11 cellular contexts compared by ENCODE assay signal in genomic region chr2:130819915-130820861, GRCh38. TPM values are rescaled to one million over a fixed set of nuclear protein-coding genes. Genes with fewer than 3 reads are reported as not detected.
DNase-seq lines count a peak whose midpoint lies in the region; ATAC-seq and TF ChIP-seq lines count a peak whose summit lies in the region.
"Had no signal": no experiment of that assay in that cellular context is flagged by ENCODE, and none has a peak within 500 bp of the region (broad histone marks: within the 10 kb centered on the region; RNA-seq: fewer than 3 reads in every experiment).

No MANE protein-coding gene starts in this region.

- no peak overlapping the region for H3K9ac ChIP-seq in Karpas-422 (ENCODE audit: low read length)

- DNase-seq in ascending aorta (ENCODE audit: low spot score in 2 of 2) (peak; percentile 29 to 75), left ventricle myocardium superior (peak; percentile 56), sciatic nerve (ENCODE audit: low spot score) (no peak), NCI-H345 treated with DMSO at 0.1 percent for 48 hours (lab: John Stamatoyannopoulos, UW; ENCODE audit: unreplicated experiment) (no peak), T-cell (no peak), GOT3 (lab: John Stamatoyannopoulos, UW) (no peak), Karpas-422 (no peak)
- DNase-seq: activated B cell treated with CpG ODN at 0.5 μM for 24 hours had no signal

- CTCF ChIA-PET in T-cell (lab: Charles Lee), result no interaction called here

- H3K4me2 ChIP-seq in Karpas-422 (ENCODE audit: low read depth, low read length, poor library complexity, severe bottlenecking), result no peak overlapping the region

- no peak for TF ChIP-seq CTCF in ascending aorta (IDR thresholded peaks at IDR 0.05)

- ATAC-seq in left ventricle myocardium superior, result peak; percentile 87
- ATAC-seq in sciatic nerve, result peak; percentile 33
- ATAC-seq in T-cell (replicated peaks in 1 of 4), result no peak

- no peaks in the 10 kb centered on the region for H3K36me3 Mint-ChIP-seq in T-cell
- H3K36me3 Mint-ChIP-seq: activated naive CD4-positive, alpha-beta T cell treated with anti-CD3 and anti-CD28 coated beads, Interleukin-2, amount 50 U/mL, for 24 hours had no signal

- POLR2A ChIA-PET in T-cell (lab: Charles Lee), result no interaction called here

- no peaks in the 10 kb centered on the region for H3K9me3 ChIP-seq in ascending aorta
- no peaks in the 10 kb centered on the region for H3K9me3 ChIP-seq in Karpas-422 (ENCODE audit: low read length)
- H3K9me3 ChIP-seq: ovary had no signal

- no peaks in the 10 kb centered on the region for H3K79me2 ChIP-seq in Karpas-422 (ENCODE audit: low read length)

- H2AFZ ChIP-seq in Karpas-422 (ENCODE audit: low read length), result no peak overlapping the region

- intact Hi-C loops in ascending aorta (cut with DNase I), result loop anchor here (2.0 kb wide), 1 partner anchor 21 kb away; no protein-coding TSS in a partner anchor
- intact Hi-C loops in left ventricle myocardium superior (cut with micrococcal nuclease), result no loop called here
- intact Hi-C loops in sciatic nerve (cut with DNase I), result no loop called here

- H3K4me1 Mint-ChIP-seq in T-cell, result peaks cover 6 to 15% (median 14%) of the 10 kb centered on the region in 3 donors

- H3K4me3 ChIP-seq in ascending aorta, result peak overlapping the region in 1 of 2 donors; percentile 60
- H3K4me3 ChIP-seq in Karpas-422 (ENCODE audit: low read length), result no peak overlapping the region
- H3K4me3 ChIP-seq: ovary had no signal

- H3K27ac ChIP-seq in ascending aorta, result peak overlapping the region; percentile 92 to 96
- H3K27ac ChIP-seq in Karpas-422 (ENCODE audit: low read length), result no peak overlapping the region
- H3K27ac ChIP-seq: ovary had no signal

- H3K27me3 Mint-ChIP-seq in T-cell, result peaks cover 2 to 7% of the 10 kb centered on the region in 2 donors
- H3K27me3 Mint-ChIP-seq: activated naive CD4-positive, alpha-beta T cell treated with anti-CD3 and anti-CD28 coated beads, Interleukin-2, amount 50 U/mL, for 24 hours had no signal

- no peak for TF ChIP-seq EP300 in Ishikawa (IDR thresholded peaks at IDR 0.05; ENCODE audit: borderline replicate concordance)

- no peaks in the 10 kb centered on the region for H3K9me2 ChIP-seq in Karpas-422 (replicated peaks; ENCODE audit: insufficient read depth, low read length)

- H4K20me1 ChIP-seq in Karpas-422 (ENCODE audit: insufficient read depth, low read depth, low read length), result no peaks in the 10 kb centered on the region

- H3K36me3 ChIP-seq in ascending aorta (no peaks in the 10 kb centered on the region), Karpas-422 (ENCODE audit: insufficient read depth, low read length) (no peaks in the 10 kb centered on the region)
- H3K36me3 ChIP-seq: ovary had no signal

- no peak overlapping the region for H3K4me3 Mint-ChIP-seq in T-cell
- H3K4me3 Mint-ChIP-seq: activated B cell treated with CpG ODN at 0.5 μM for 24 hours; activated naive CD4-positive, alpha-beta T cell treated with anti-CD3 and anti-CD28 coated beads, Interleukin-2, amount 50 U/mL, for 24 hours had no signal

- no peak overlapping the region for H3K27ac Mint-ChIP-seq in T-cell
- H3K27ac Mint-ChIP-seq: activated B cell treated with CpG ODN at 0.5 μM for 24 hours; activated naive CD4-positive, alpha-beta T cell treated with anti-CD3 and anti-CD28 coated beads, Interleukin-2, amount 50 U/mL, for 24 hours had no signal

- H3K27me3 ChIP-seq in ascending aorta, result no peaks in the 10 kb centered on the region
- H3K27me3 ChIP-seq in Karpas-422 (ENCODE audit: low read length), result no peaks in the 10 kb centered on the region
- H3K27me3 ChIP-seq: ovary had no signal

- peaks cover 10 to 11% of the 10 kb centered on the region in 2 donors for H3K4me1 ChIP-seq in ascending aorta
- H3K4me1 ChIP-seq in Karpas-422 (ENCODE audit: low read length), result no peaks in the 10 kb centered on the region

- no peaks in the 10 kb centered on the region for H3K9me3 Mint-ChIP-seq in T-cell
- H3K9me3 Mint-ChIP-seq: activated naive CD4-positive, alpha-beta T cell treated with anti-CD3 and anti-CD28 coated beads, Interleukin-2, amount 50 U/mL, for 24 hours had no signal

- TF ChIP-seq RAD21 in Ishikawa (IDR thresholded peaks at IDR 0.05; ENCODE audit: low read depth), result no peak

TF ChIP-seq in Ishikawa, 13 proteins besides CTCF, POLR2A, EP300 and RAD21:
- TF ChIP-seq TAF1 (IDR thresholded peaks at IDR 0.05; ENCODE audit: low read depth), result no peak
- no peak for TF ChIP-seq TEAD4 (IDR thresholded peaks at IDR 0.05)
- TF ChIP-seq, protein P1, sequence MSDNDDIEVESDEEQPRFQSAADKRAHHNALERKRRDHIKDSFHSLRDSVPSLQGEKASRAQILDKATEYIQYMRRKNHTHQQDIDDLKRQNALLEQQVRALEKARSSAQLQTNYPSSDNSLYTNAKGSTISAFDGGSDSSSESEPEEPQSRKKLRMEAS (IDR thresholded peaks at IDR 0.05), result 0 out of 2 replicates have a peak, but pooled peaks have one; percentile 22
- TF ChIP-seq, protein P2, sequence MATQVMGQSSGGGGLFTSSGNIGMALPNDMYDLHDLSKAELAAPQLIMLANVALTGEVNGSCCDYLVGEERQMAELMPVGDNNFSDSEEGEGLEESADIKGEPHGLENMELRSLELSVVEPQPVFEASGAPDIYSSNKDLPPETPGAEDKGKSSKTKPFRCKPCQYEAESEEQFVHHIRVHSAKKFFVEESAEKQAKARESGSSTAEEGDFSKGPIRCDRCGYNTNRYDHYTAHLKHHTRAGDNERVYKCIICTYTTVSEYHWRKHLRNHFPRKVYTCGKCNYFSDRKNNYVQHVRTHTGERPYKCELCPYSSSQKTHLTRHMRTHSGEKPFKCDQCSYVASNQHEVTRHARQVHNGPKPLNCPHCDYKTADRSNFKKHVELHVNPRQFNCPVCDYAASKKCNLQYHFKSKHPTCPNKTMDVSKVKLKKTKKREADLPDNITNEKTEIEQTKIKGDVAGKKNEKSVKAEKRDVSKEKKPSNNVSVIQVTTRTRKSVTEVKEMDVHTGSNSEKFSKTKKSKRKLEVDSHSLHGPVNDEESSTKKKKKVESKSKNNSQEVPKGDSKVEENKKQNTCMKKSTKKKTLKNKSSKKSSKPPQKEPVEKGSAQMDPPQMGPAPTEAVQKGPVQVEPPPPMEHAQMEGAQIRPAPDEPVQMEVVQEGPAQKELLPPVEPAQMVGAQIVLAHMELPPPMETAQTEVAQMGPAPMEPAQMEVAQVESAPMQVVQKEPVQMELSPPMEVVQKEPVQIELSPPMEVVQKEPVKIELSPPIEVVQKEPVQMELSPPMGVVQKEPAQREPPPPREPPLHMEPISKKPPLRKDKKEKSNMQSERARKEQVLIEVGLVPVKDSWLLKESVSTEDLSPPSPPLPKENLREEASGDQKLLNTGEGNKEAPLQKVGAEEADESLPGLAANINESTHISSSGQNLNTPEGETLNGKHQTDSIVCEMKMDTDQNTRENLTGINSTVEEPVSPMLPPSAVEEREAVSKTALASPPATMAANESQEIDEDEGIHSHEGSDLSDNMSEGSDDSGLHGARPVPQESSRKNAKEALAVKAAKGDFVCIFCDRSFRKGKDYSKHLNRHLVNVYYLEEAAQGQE (IDR thresholded peaks at IDR 0.05; ENCODE audit: low read depth), result no peak
- no peak for TF ChIP-seq FOXM1 (IDR thresholded peaks at IDR 0.05; ENCODE audit: borderline replicate concordance, low read depth)
- TF ChIP-seq TCF12 (IDR thresholded peaks at IDR 0.05; ENCODE audit: low read depth), result 0 out of 2 replicates have a peak, but pooled peaks have one; percentile 28
- no peak for TF ChIP-seq YY1 (IDR thresholded peaks at IDR 0.05; ENCODE audit: low read depth)
- no peak for TF ChIP-seq CREB1 (IDR thresholded peaks at IDR 0.05; ENCODE audit: low read depth)
- TF ChIP-seq CEBPB (IDR thresholded peaks at IDR 0.05), result no peak
- TF ChIP-seq NFIC (IDR thresholded peaks at IDR 0.05), result peak; percentile 52; the same call in 1 of the 2 replicates
- no peak for TF ChIP-seq ZBTB7A (IDR thresholded peaks at IDR 0.05; ENCODE audit: low read depth)
- no peak for TF ChIP-seq EGR1 (IDR thresholded peaks at IDR 0.05)
- TF ChIP-seq, protein P3, sequence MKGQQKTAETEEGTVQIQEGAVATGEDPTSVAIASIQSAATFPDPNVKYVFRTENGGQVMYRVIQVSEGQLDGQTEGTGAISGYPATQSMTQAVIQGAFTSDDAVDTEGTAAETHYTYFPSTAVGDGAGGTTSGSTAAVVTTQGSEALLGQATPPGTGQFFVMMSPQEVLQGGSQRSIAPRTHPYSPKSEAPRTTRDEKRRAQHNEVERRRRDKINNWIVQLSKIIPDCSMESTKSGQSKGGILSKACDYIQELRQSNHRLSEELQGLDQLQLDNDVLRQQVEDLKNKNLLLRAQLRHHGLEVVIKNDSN (IDR thresholded peaks at IDR 0.05), result no peak

RNA-seq across cellular contexts. Expression of gene ARHGEF4, which starts 16.5 kb away (rescaled TPM):
- total RNA-seq in ascending aorta, result 9.6 TPM
- 3.8 TPM for total RNA-seq in left ventricle myocardium superior
- total RNA-seq in sciatic nerve, result 12.1 TPM
- 1 to 10 TPM; 2.9 to 5.3 (median 4.4) TPM for total RNA-seq in T-cell
- total RNA-seq in Karpas-422 (2014; rRNA removed; shearing (Covaris generic); ENCODE audit: low replicate concordance), result not detected in 2 replicates

Comparison
In these comparisons a context has a peak if more than half of its experiments do, and no peak if none do; other contexts are left out.
1. DNase-seq: peak in ascending aorta (2 of 2) and left ventricle myocardium superior (single experiment); none in sciatic nerve (single experiment), NCI-H345 treated with DMSO at 0.1 percent for 48 hours (single experiment), T-cell (0 of 34), GOT3 (single experiment) and Karpas-422 (single experiment).
2. ATAC-seq: peak in left ventricle myocardium superior (single experiment) and sciatic nerve (single experiment); none in T-cell (0 of 4).